9 cellular contexts compared by ENCODE assay signal in genomic region chrX:18873189-18873791, GRCh38.
DNase-seq lines count a peak whose midpoint lies in the region; ATAC-seq lines count a peak whose summit lies in the region.
"Had no signal": no experiment of that assay in that cellular context is flagged by ENCODE, and none has a peak within 500 bp of the region (broad histone marks: within the 10 kb centered on the region; RNA-seq: fewer than 3 reads in every experiment).

No MANE protein-coding gene starts in this region.

- peak; percentile 89 to 91 for ATAC-seq in right cardiac atrium
- no peak for ATAC-seq in HG03159 (IDR thresholded peaks at IDR 0.05; ENCODE audit: unreplicated experiment)
- no peak for ATAC-seq in GM21723 (IDR thresholded peaks at IDR 0.05; ENCODE audit: unreplicated experiment)
- ATAC-seq in GM19328 (IDR thresholded peaks at IDR 0.05; ENCODE audit: unreplicated experiment), result no peak

- DNase-seq in stimulated activated CD4-positive, alpha-beta T cell treated with anti-CD3 and anti-CD28 coated beads, Interleukin-4, amount 100 ng/mL, for 24 hours, result peak; percentile 9
- DNase-seq in stimulated activated CD4-positive, alpha-beta T cell treated with anti-CD3 and anti-CD28 coated beads, Interleukin-1b, Interleukin-23, amount 100 ng/mL, for 48 hours, result no peak
- peak; percentile 67 for DNase-seq in amniotic epithelial cell (ENCODE audit: low read depth)
- DNase-seq in right cardiac atrium, result peak; percentile 57 to 76 (median 67)
- no peak for DNase-seq in NCI-H2171 treated with DMSO at 0.1 percent for 48 hours (lab: John Stamatoyannopoulos, UW)

- H3K9me3 ChIP-seq in right cardiac atrium (ENCODE audit: control insufficient read depth, low read length), result no peaks in the 10 kb centered on the region

- H3K27ac ChIP-seq in right cardiac atrium (ENCODE audit: low read length), result peak overlapping the region; percentile 91
- H3K27ac ChIP-seq: cardiac muscle cell had no signal

- peaks cover 6% of the 10 kb centered on the region for H3K4me1 ChIP-seq in right cardiac atrium (ENCODE audit: control insufficient read depth, insufficient read depth, low read length)

- no peak overlapping the region for H3K4me3 ChIP-seq in right cardiac atrium (ENCODE audit: low read length)
- H3K4me3 ChIP-seq: cardiac muscle cell had no signal

- intact Hi-C loops in right cardiac atrium (cut with DNase I), result no loop called here

- 43% methylated on average over 27 of the region's 27 CpGs for WGBS in right cardiac atrium

- H3K27me3 ChIP-seq in right cardiac atrium (ENCODE audit: control insufficient read depth, insufficient read depth), result no peaks in the 10 kb centered on the region
- H3K27me3 ChIP-seq: cardiac muscle cell had no signal

Comparison
In these comparisons a context has a peak if more than half of its experiments do, and no peak if none do; other contexts are left out.
1. DNase-seq: peak in stimulated activated CD4-positive, alpha-beta T cell treated with anti-CD3 and anti-CD28 coated beads, Interleukin-4, amount 100 ng/mL, for 24 hours (single experiment), amniotic epithelial cell (single experiment) and right cardiac atrium (3 of 3); none in stimulated activated CD4-positive, alpha-beta T cell treated with anti-CD3 and anti-CD28 coated beads, Interleukin-1b, Interleukin-23, amount 100 ng/mL, for 48 hours (single experiment) and NCI-H2171 treated with DMSO at 0.1 percent for 48 hours (single experiment).
2. ATAC-seq: peak in right cardiac atrium (2 of 2); none in HG03159 (single experiment), GM21723 (single experiment) and GM19328 (single experiment).